Comparison of ENCODE assay signal across 9 cellular contexts in the genomic region with DNA sequence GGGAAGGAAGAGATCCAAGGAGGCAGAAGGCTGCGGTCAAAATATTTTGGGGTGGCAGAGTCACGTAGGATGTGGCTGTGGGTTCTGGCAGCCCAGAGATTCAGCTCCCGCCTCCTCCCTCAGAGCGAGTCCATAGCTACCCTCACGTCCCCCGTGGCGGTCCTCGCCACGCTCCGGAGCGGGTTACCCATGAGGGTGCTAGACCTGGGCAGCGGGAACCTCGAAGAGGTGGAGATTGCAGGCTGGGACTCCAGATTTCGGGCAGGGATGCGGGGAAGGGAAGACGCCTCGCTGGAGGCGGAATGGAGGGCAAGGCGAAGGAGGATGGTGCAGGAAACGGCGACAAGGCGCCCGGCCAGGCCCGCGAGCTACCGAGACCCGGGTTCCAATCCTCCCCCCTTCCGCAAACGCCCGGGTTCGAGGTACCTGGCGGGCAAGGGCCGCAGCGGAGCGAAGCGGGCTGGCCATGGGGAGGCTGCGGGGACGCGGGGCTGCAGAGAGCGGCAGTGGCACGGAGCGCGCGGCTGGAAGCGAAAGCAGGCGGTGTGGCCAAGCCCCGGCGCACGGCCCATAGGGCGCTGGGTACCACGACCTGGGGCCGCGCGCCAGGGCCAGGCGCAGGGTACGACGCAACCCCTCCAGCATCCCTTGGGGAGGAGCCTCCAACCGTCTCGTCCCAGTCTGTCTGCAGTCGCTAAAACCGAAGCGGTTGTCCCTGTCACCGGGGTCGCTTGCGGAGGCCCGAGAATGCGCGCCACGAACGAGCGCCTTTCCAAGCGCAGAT. TPM values are rescaled to one million over a fixed set of nuclear protein-coding genes. Genes with fewer than 3 reads are reported as not detected.
DNase-seq lines count a peak whose midpoint lies in the region; ATAC-seq and TF ChIP-seq lines count a peak whose summit lies in the region.
"Had no signal": no experiment of that assay in that cellular context is flagged by ENCODE, and none has a peak within 500 bp of the region (broad histone marks: within the 10 kb centered on the region; RNA-seq: fewer than 3 reads in every experiment).

No MANE protein-coding gene starts in this region.

- DNase-seq in amygdala (lab: John Stamatoyannopoulos, UW) (peak in 41 of 56 donors; percentile 12 to 77 (median 53)), hepatocyte (ENCODE audit: low spot score) (peak; percentile 28), psoas muscle (peak; percentile 20 to 55), NCI-H1417 treated with DMSO at 0.1 percent for 48 hours (lab: John Stamatoyannopoulos, UW) (no peak), RPMI8226 (no peak)
- no peak for DNase-seq in central memory CD4-positive, alpha-beta T cell

- H3K27ac ChIP-seq in hepatocyte (no peak overlapping the region), psoas muscle (no peak overlapping the region)
- H3K27ac ChIP-seq: SK-N-MC had no signal

- peaks cover 41% of the 10 kb centered on the region for H3K27me3 ChIP-seq in hepatocyte
- H3K27me3 ChIP-seq in psoas muscle (ENCODE audit: insufficient read depth in 3 of 3, low read length in 2 of 3) = peaks cover 0 to 26% (median 10%) of the 10 kb centered on the region in 3 donors

- H3K4me3 ChIP-seq in hepatocyte = peak overlapping the region; percentile 47
- H3K4me3 ChIP-seq in psoas muscle = peak overlapping the region; percentile 66
- H3K4me3 ChIP-seq: SK-N-MC had no signal

- peaks cover 9% of the 10 kb centered on the region for H3K79me2 ChIP-seq in hepatocyte

- ATAC-seq in GM18502 (IDR thresholded peaks at IDR 0.05; ENCODE audit: poor library complexity, unreplicated experiment) (peak; percentile 51), HG03045 (IDR thresholded peaks at IDR 0.05; ENCODE audit: unreplicated experiment) (peak; percentile 63), psoas muscle (peak in 2 of 4 donors; percentile 48 to 61)

- peaks cover 5% of the 10 kb centered on the region for H4K20me1 ChIP-seq in hepatocyte (ENCODE audit: insufficient read depth, poor library complexity, severe bottlenecking)

- H3K9me2 ChIP-seq in hepatocyte (replicated peaks; ENCODE audit: insufficient read depth) = no peaks in the 10 kb centered on the region

- intact Hi-C loops in psoas muscle (cut with DNase I) = no loop called here

- WGBS in hepatocyte (ENCODE audit: low lambda C conversion rate, missing lambda C conversion rate) = 3% methylated on average over 66 of the region's 72 CpGs
- 4 to 6% (median 5%) methylated on average over 64 to 72 of the region's 72 CpGs for WGBS in psoas muscle, 3 donors

- H3K36me3 ChIP-seq in hepatocyte (replicated peaks; ENCODE audit: insufficient read depth, low read depth) (no peaks in the 10 kb centered on the region), psoas muscle (ENCODE audit: insufficient read depth in 1 of 2, low read depth in 1 of 2) (no peaks in the 10 kb centered on the region)

- peak overlapping the region; percentile 98 for H3K4me2 ChIP-seq in hepatocyte

- no peaks in the 10 kb centered on the region for H3K9me3 ChIP-seq in hepatocyte (ENCODE audit: low read depth)
- H3K9me3 ChIP-seq in psoas muscle = no peaks in the 10 kb centered on the region

- H3K4me1 ChIP-seq in hepatocyte (ENCODE audit: insufficient read depth) = peaks cover 16% of the 10 kb centered on the region
- H3K4me1 ChIP-seq in psoas muscle = no peaks in the 10 kb centered on the region

- H2AFZ ChIP-seq in hepatocyte = peak overlapping the region; percentile 33

- no peak for TF ChIP-seq CTCF in hepatocyte (IDR thresholded peaks at IDR 0.05; ENCODE audit: poor library complexity)
- no peak for TF ChIP-seq CTCF in psoas muscle (IDR thresholded peaks at IDR 0.05)

RNA-seq across cellular contexts. Expression of gene BCAT1, which starts 46.2 kb away (rescaled TPM):
- total RNA-seq in hepatocyte (72.8 and 87.1 TPM in 2 replicates), psoas muscle (1 to 10 TPM; 2.7 to 3.8 (median 3.3) TPM)
- polyA plus RNA-seq in hepatocyte (38.8 and 46.4 TPM in 2 replicates), psoas muscle (1 to 10 TPM in 1 of 3 donors, under 1 TPM in 2; 0.30 to 1.2 (median 0.32) TPM)

Comparison
In these comparisons a context has a peak if more than half of its experiments do, and no peak if none do; other contexts are left out.
1. DNase-seq: peak in amygdala (41 of 56), hepatocyte (single experiment) and psoas muscle (2 of 2); none in central memory CD4-positive, alpha-beta T cell (single experiment), NCI-H1417 treated with DMSO at 0.1 percent for 48 hours (single experiment) and RPMI8226 (single experiment).
2. RNA of gene BCAT1, which starts 46.2 kb away (total RNA-seq): 72.8 to 87.1 TPM in hepatocyte; 2.7 to 3.8 TPM in psoas muscle; every median in the first group is over 10 times any median in the second.